ENCODE assay signal across 1 cellular context in the genomic region with DNA sequence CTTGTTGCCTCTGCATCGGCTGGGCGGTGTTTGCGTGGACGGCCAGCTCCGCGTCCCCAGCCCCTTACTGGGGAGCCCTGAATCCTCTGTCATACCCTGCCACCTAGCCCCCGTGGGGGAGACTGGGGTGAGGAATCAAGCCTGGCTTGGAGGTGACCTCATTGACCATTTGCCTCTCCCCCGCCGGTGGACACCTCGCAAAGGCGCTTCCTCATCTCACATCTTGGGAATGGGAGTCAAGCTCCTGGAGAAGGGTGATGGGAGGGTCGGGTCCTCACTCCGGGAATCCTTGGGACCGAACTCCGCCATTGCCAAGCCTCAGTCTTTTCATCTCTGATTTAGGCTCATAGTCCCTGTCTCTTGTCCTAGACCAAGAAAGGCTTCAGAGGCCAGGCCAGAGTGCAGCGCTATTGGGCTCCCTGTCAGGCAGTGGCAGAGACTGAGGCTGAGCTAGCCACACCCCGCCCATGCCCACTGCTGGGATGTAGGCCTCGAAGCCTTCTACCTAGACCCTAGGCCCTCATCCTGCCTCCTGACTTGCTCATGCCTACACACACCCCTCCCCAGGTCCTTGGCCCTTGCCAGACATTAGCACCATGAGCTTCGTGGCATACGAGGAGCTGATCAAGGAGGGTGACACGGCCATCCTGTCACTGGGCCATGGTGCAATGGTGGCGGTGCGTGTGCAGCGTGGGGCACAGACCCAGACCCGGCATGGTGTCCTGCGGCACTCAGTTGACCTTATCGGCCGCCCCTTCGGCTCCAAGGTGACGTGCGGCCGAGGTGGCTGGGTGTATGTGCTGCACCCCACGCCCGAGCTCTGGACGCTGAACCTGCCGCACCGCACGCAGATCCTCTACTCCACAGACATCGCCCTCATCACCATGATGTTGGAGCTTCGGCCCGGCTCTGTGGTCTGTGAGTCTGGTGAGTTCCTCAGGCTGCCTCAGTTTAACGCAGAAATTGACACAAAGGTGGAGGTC.
TF ChIP-seq lines count a peak whose summit lies in the region.

No MANE protein-coding gene starts in this region.

TF ChIP-seq in endothelial cell of umbilical vein, 7 proteins besides CTCF, POLR2A, EP300 and RAD21:
- no peak for TF ChIP-seq MYC (IDR thresholded peaks at IDR 0.05; ENCODE audit: low read depth, low read length)
- TF ChIP-seq JUN (IDR thresholded peaks at IDR 0.05; ENCODE audit: borderline replicate concordance, insufficient read depth, insufficient read length, low read depth), result no peak
- no peak for TF ChIP-seq FOS (IDR thresholded peaks at IDR 0.05; ENCODE audit: borderline replicate concordance, insufficient read depth, low read length)
- TF ChIP-seq GATA2 (IDR thresholded peaks at IDR 0.05; ENCODE audit: insufficient read depth, insufficient read length, low read depth, low read length), result no peak
- no peak for TF ChIP-seq POLR2AphosphoS5 (IDR thresholded peaks at IDR 0.05; ENCODE audit: insufficient read depth, low read depth, low read length)
- no peak for TF ChIP-seq EZH2 (IDR thresholded peaks at IDR 0.05; ENCODE audit: borderline replicate concordance, low read depth, low read length, severe bottlenecking)
- TF ChIP-seq, protein P1, sequence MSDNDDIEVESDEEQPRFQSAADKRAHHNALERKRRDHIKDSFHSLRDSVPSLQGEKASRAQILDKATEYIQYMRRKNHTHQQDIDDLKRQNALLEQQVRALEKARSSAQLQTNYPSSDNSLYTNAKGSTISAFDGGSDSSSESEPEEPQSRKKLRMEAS (IDR thresholded peaks at IDR 0.05; ENCODE audit: insufficient read depth, insufficient read length), result no peak
